Comparison of ENCODE assay signal across 23 cellular contexts in the genomic region with DNA sequence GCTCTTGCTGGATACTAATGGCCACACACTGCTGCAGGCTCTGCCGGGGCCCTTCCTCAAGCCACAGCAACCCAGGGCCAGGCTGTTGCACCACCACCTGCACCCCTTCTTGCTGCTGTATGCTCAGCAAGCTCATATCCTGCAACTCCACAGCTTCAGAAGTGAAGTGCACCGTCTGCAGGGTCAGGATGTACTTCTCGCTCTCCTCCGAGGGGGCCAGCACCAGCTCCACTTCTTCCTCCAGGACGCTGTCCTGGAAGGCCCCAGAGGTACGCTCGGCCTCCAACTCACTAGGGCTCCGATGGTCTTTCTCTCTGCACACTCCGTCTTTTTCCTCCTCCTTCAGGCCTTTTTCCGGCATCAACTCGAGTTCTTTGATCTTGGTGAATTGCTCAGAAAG. TPM values are rescaled to one million over a fixed set of nuclear protein-coding genes. Genes with fewer than 3 reads are reported as not detected.
DNase-seq lines count a peak whose midpoint lies in the region; ATAC-seq, FAIRE-seq and TF ChIP-seq lines count a peak whose summit lies in the region.
"Had no signal": no experiment of that assay in that cellular context is flagged by ENCODE, and none has a peak within 500 bp of the region (broad histone marks: within the 10 kb centered on the region; RNA-seq: fewer than 3 reads in every experiment).

No MANE protein-coding gene starts in this region.

- no peak overlapping the region for H3K27ac ChIP-seq in HepG2 (ENCODE audit: extremely low read length, insufficient read depth, low read length)
- H3K27ac ChIP-seq in right lobe of liver: no peak overlapping the region
- H3K27ac ChIP-seq in SK-N-MC: peak overlapping the region; percentile 88
- no peak overlapping the region for H3K27ac ChIP-seq in breast epithelium
- H3K27ac ChIP-seq: 22Rv1, A549, C4-2B had no signal

- DNase-seq in HepG2 (ENCODE audit: low spot score): no peak
- no peak for DNase-seq in right lobe of liver
- no peak for DNase-seq in SK-N-MC (ENCODE audit: low read depth, low spot score)
- DNase-seq in mesothelial cell of epicardium (ENCODE audit: low spot score in 2 of 2, unreplicated experiment in 2 of 2): no peak
- DNase-seq in urothelium cell line (ENCODE audit: low spot score): no peak
- DNase-seq in breast epithelium (ENCODE audit: low spot score in 2 of 2): no peak
- DNase-seq in left cardiac atrium: no peak
- DNase-seq in activated gamma-delta T cell (lab: John Stamatoyannopoulos, UW): no peak
- DNase-seq: AML-193; CD4-positive, alpha-beta T cell; DMS153; DMS79; GDM1; HCEC 1CT; HFFc6 had no signal

- H3K27ac Mint-ChIP-seq in mesothelial cell of epicardium: peak overlapping the region; percentile 65
- H3K27ac Mint-ChIP-seq: CD4-positive, alpha-beta T cell; HFFc6; IgD-negative memory B cell had no signal

- H4K20me1 ChIP-seq in HepG2 (ENCODE audit: insufficient read depth, low read length): no peaks in the 10 kb centered on the region

- no peaks in the 10 kb centered on the region for H3K9me3 ChIP-seq in HepG2 (ENCODE audit: low read length)
- H3K9me3 ChIP-seq in right lobe of liver: no peaks in the 10 kb centered on the region
- H3K9me3 ChIP-seq in SK-N-MC (ENCODE audit: low read depth, low read length): no peaks in the 10 kb centered on the region
- no peaks in the 10 kb centered on the region for H3K9me3 ChIP-seq in breast epithelium
- H3K9me3 ChIP-seq: A549 had no signal

- ATAC-seq in HepG2 (no peak; the same call in 2 of the 3 replicates), right lobe of liver (no peak), left cardiac atrium (no peak)
- ATAC-seq: A549 had no signal

- H3K9ac ChIP-seq in HepG2 (ENCODE audit: insufficient read depth, low read depth, low read length) (no peak overlapping the region), SK-N-MC (ENCODE audit: insufficient read length) (peak overlapping the region; percentile 32)

- peaks cover 28% of the 10 kb centered on the region for H3K4me1 Mint-ChIP-seq in mesothelial cell of epicardium

- in situ Hi-C loops in HepG2 (cut with HindIII; ENCODE audit: extremely low pct_ligation_motif_present, low pct_unique_long_range_greater_than_20kb): no loop called here

- H3K9me3 Mint-ChIP-seq in mesothelial cell of epicardium: no peaks in the 10 kb centered on the region
- H3K9me3 Mint-ChIP-seq: CD4-positive, alpha-beta T cell; HFFc6; IgD-negative memory B cell had no signal

- POLR2A ChIA-PET in HepG2 (lab: Yijun Ruan, JAX): no interaction called here

- TF ChIP-seq CTCF in HepG2 (CRISPR knock-in tag; IDR thresholded peaks at IDR 0.05) (no peak), right lobe of liver (IDR thresholded peaks at IDR 0.05) (no peak), mesothelial cell of epicardium (IDR thresholded peaks at IDR 0.05; ENCODE audit: unreplicated experiment) (no peak), breast epithelium (IDR thresholded peaks at IDR 0.05) (no peak)

- no peak for TF ChIP-seq RAD21 in HepG2 (CRISPR knock-in tag; IDR thresholded peaks at IDR 0.05)

- 54% methylated on average over 11 of the region's 11 CpGs for WGBS in HepG2 (ENCODE audit: low lambda C conversion rate)
- 89% methylated on average over 9 of the region's 11 CpGs for WGBS in right lobe of liver (ENCODE audit: insufficient coverage, low coverage, low lambda C conversion rate, missing lambda C conversion rate)

- CTCF ChIA-PET in HepG2 (lab: Yijun Ruan, JAX; ENCODE audit: low intra/inter-chr PET ratio, low total read pairs): interaction anchor here (1.4 kb wide), 1 partner anchor 9 kb away, joined by 3 read pairs; no protein-coding TSS in a partner anchor

- H3K4me1 ChIP-seq in HepG2 (ENCODE audit: insufficient read depth, low read length) (peaks cover 34% of the 10 kb centered on the region), right lobe of liver (peaks cover 0 to 18% (median 1%) of the 10 kb centered on the region in 4 donors), breast epithelium (no peaks in the 10 kb centered on the region)

- no peak overlapping the region for H3K4me3 Mint-ChIP-seq in mesothelial cell of epicardium
- H3K4me3 Mint-ChIP-seq: CD4-positive, alpha-beta T cell; HFFc6; IgD-negative memory B cell had no signal

- no peaks in the 10 kb centered on the region for H3K79me2 ChIP-seq in HepG2 (ENCODE audit: insufficient read depth, low read length)

- no peaks in the 10 kb centered on the region for H3K36me3 Mint-ChIP-seq in mesothelial cell of epicardium
- H3K36me3 Mint-ChIP-seq: IgD-negative memory B cell had no signal

- H3K27me3 ChIP-seq in HepG2 (ENCODE audit: control insufficient read depth in 1 of 2, insufficient read depth in 2 of 2, low read length in 2 of 2) (peaks cover 2 to 37% of the 10 kb centered on the region in 2 experiments; a peak in 3 of 5 replicates), right lobe of liver (no peaks in the 10 kb centered on the region), breast epithelium (peaks cover 0 to 3% of the 10 kb centered on the region in 2 donors)

- TF ChIP-seq POLR2A in HepG2 (IDR thresholded peaks at IDR 0.05; ENCODE audit: insufficient read depth in 1 of 2, low read depth in 2 of 2, low read length in 2 of 2) (no peak), right lobe of liver (IDR thresholded peaks at IDR 0.05) (no peak), breast epithelium (IDR thresholded peaks at IDR 0.05) (no peak)

- no TSS peak for BruUV-seq in HepG2 (replicated peaks; lab: Mats Ljungman, UMichigan)

- TF ChIP-seq EP300 in HepG2 (IDR thresholded peaks at IDR 0.05; ENCODE audit: low read depth in 2 of 2, low read length in 2 of 2) (no peak), HepG2 (CRISPR knock-in tag; IDR thresholded peaks at IDR 0.05; ENCODE audit: borderline replicate concordance) (no peak)

- H2AFZ ChIP-seq in HepG2 (ENCODE audit: low read length): no peak overlapping the region

- FAIRE-seq in HepG2 (lab: Jason Lieb, UNC) (no peak), urothelium cell line (lab: Jason Lieb, UNC) (peak; percentile 52)
- FAIRE-seq: A549, GM12892 had no signal

- no peak overlapping the region for H3K4me2 ChIP-seq in HepG2 (ENCODE audit: low read depth, low read length)
- H3K4me2 ChIP-seq: A549 had no signal

- H3K4me3 ChIP-seq in HepG2 (replicated peaks in 1 of 3; ENCODE audit: insufficient read depth in 1 of 3, low read depth in 2 of 3, low read length in 3 of 3) (no peak overlapping the region), right lobe of liver (no peak overlapping the region), SK-N-MC (peak overlapping the region; percentile 19), breast epithelium (no peak overlapping the region)
- H3K4me3 ChIP-seq: A549 had no signal

- intact Hi-C loops in HepG2 (cut with micrococcal nuclease; ENCODE audit: unreplicated experiment): no loop called here
- intact Hi-C loops in right lobe of liver (cut with DNase I): loop anchor here in 1 of 2 donors (10.0 kb wide), 1 partner anchor 681 kb away; no protein-coding TSS in a partner anchor
- intact Hi-C loops in breast epithelium (cut with DNase I; ENCODE audit: low total_unique reads): no loop called here
- intact Hi-C loops in left cardiac atrium (cut with DNase I): no loop called here

- H3K36me3 ChIP-seq in HepG2 (replicated peaks in 1 of 2; ENCODE audit: control insufficient read depth in 1 of 2, insufficient read depth in 2 of 2, low read length in 2 of 2) (no peaks in the 10 kb centered on the region), right lobe of liver (no peaks in the 10 kb centered on the region), SK-N-MC (ENCODE audit: insufficient read depth, low read length) (no peaks in the 10 kb centered on the region), breast epithelium (no peaks in the 10 kb centered on the region)

- H3K27me3 Mint-ChIP-seq in mesothelial cell of epicardium (ENCODE audit: low read depth): peaks cover 55% of the 10 kb centered on the region
- H3K27me3 Mint-ChIP-seq: CD4-positive, alpha-beta T cell; IgD-negative memory B cell had no signal

RNA-seq across cellular contexts. Expression of a gene that starts 1.2 kb away (rescaled TPM):
- not detected in 2 replicates for total RNA-seq in HepG2 (2016; rRNA removed; fragmentation: Illumina TruSeq; extraction: Trizol)
- not detected in 2 replicates for total RNA-seq in HepG2 (2016; cell fraction: cytosol; rRNA removed; fragmentation: Illumina TruSeq; extraction: Trizol; ENCODE audit: low read depth)
- not detected in 2 replicates for total RNA-seq in HepG2 (2016; cell fraction: insoluble cytoplasmic fraction; rRNA removed; fragmentation: Illumina TruSeq; extraction: Trizol)
- total RNA-seq in HepG2 (2016; cell fraction: membrane; rRNA removed; fragmentation: Illumina TruSeq; extraction: Trizol): not detected in 2 replicates
- not detected in 2 replicates for total RNA-seq in HepG2 (2016; cell fraction: nucleus; rRNA removed; fragmentation: Illumina TruSeq; extraction: Trizol)
- 0.04 and 0.05 TPM in 2 replicates for polyA plus RNA-seq in HepG2 (2011; rRNA removed)
- 0.03 TPM in 1 of 2 replicates, not detected in the other for polyA plus RNA-seq in HepG2 (2011; cell fraction: cytosol; rRNA removed)
- not detected in 2 replicates for polyA plus RNA-seq in HepG2 (2011; cell fraction: nucleus; rRNA removed)
- polyA plus RNA-seq in HepG2 (2012): 0.13 and 0.42 TPM in 2 replicates
- polyA plus RNA-seq in HepG2 (2016; cell fraction: cytosol; fragmentation: Illumina TruSeq; extraction: Trizol; ENCODE audit: low read depth): not detected in 2 replicates
- not detected in 2 replicates for polyA plus RNA-seq in HepG2 (2016; cell fraction: insoluble cytoplasmic fraction; fragmentation: Illumina TruSeq; extraction: Trizol; ENCODE audit: low read depth)
- polyA plus RNA-seq in HepG2 (2016; cell fraction: membrane; fragmentation: Illumina TruSeq; extraction: Trizol; ENCODE audit: low read depth): not detected in 2 replicates
- not detected in 2 replicates for polyA plus RNA-seq in HepG2 (2016; cell fraction: nucleus; fragmentation: Illumina TruSeq; extraction: Trizol; ENCODE audit: insufficient read depth, low read depth)
- polyA minus RNA-seq in HepG2 (2011; rRNA and poly(A)+ RNA removed; ENCODE audit: low replicate concordance): 0.22 and 0.26 TPM in 2 replicates
- not detected in 2 replicates for polyA minus RNA-seq in HepG2 (2011; cell fraction: cytosol; rRNA and poly(A)+ RNA removed)
- not detected in 2 replicates for polyA minus RNA-seq in HepG2 (2011; cell fraction: nucleus; rRNA and poly(A)+ RNA removed)
- total RNA-seq in right lobe of liver: under 1 TPM in 4 of 6 experiments, not detected in 2; 0.09 to 0.50 (median 0.33) TPM
- 0.23 to 0.33 TPM (median 0.27 TPM) in 3 replicates for total RNA-seq in mesothelial cell of epicardium
- not detected for total RNA-seq in breast epithelium
- not detected for total RNA-seq in left cardiac atrium
- total RNA-seq: CD4-positive, alpha-beta T cell; H4; HFFc6 had no signal
- polyA plus RNA-seq: BJ, IgD-negative memory B cell had no signal

RNA-seq across cellular contexts. Expression of a gene that starts 37.1 kb away (rescaled TPM):
- total RNA-seq in HepG2 (2016; rRNA removed; fragmentation: Illumina TruSeq; extraction: Trizol) (5.4 and 12.6 TPM in 2 replicates), right lobe of liver (1,000 to 10,000 TPM in 2 of 6 experiments, 100 to 1,000 TPM in 4; 187 to 1,757 (median 778) TPM), mesothelial cell of epicardium (not detected in 3 replicates), breast epithelium (100 to 1,000 TPM in 1 of 3 donors, 10 to 100 TPM in 2; 27.2 to 252 (median 29.3) TPM), left cardiac atrium (10 to 100 TPM; 21.6 to 72.2 TPM)
- total RNA-seq in HepG2 (2016; cell fraction: cytosol; rRNA removed; fragmentation: Illumina TruSeq; extraction: Trizol; ENCODE audit: low read depth): 3.7 TPM in 2 replicates
- total RNA-seq in HepG2 (2016; cell fraction: insoluble cytoplasmic fraction; rRNA removed; fragmentation: Illumina TruSeq; extraction: Trizol): 5.2 and 15.5 TPM in 2 replicates
- total RNA-seq in HepG2 (2016; cell fraction: membrane; rRNA removed; fragmentation: Illumina TruSeq; extraction: Trizol): 3.3 and 3.9 TPM in 2 replicates
- 23.9 and 29.1 TPM in 2 replicates for total RNA-seq in HepG2 (2016; cell fraction: nucleus; rRNA removed; fragmentation: Illumina TruSeq; extraction: Trizol)
- 6.5 and 19.5 TPM in 2 replicates for polyA plus RNA-seq in HepG2 (2011; rRNA removed)
- 2.9 and 9.4 TPM in 2 replicates for polyA plus RNA-seq in HepG2 (2011; cell fraction: cytosol; rRNA removed)
- polyA plus RNA-seq in HepG2 (2011; cell fraction: nucleus; rRNA removed): 21.5 and 61.9 TPM in 2 replicates
- 220 and 303 TPM in 2 replicates for polyA plus RNA-seq in HepG2 (2012)
- polyA plus RNA-seq in HepG2 (2016; cell fraction: cytosol; fragmentation: Illumina TruSeq; extraction: Trizol; ENCODE audit: low read depth): 0.43 and 0.67 TPM in 2 replicates
- polyA plus RNA-seq in HepG2 (2016; cell fraction: insoluble cytoplasmic fraction; fragmentation: Illumina TruSeq; extraction: Trizol; ENCODE audit: low read depth): 5.0 and 5.7 TPM in 2 replicates
- polyA plus RNA-seq in HepG2 (2016; cell fraction: membrane; fragmentation: Illumina TruSeq; extraction: Trizol; ENCODE audit: low read depth): 0.71 and 0.72 TPM in 2 replicates
- polyA plus RNA-seq in HepG2 (2016; cell fraction: nucleus; fragmentation: Illumina TruSeq; extraction: Trizol; ENCODE audit: insufficient read depth, low read depth): 17.4 and 17.7 TPM in 2 replicates
- 0.12 and 22.5 TPM in 2 replicates for polyA minus RNA-seq in HepG2 (2011; rRNA and poly(A)+ RNA removed; ENCODE audit: low replicate concordance)
- polyA minus RNA-seq in HepG2 (2011; cell fraction: cytosol; rRNA and poly(A)+ RNA removed): 7.7 and 23.7 TPM in 2 replicates
- 39.8 and 149 TPM in 2 replicates for polyA minus RNA-seq in HepG2 (2011; cell fraction: nucleus; rRNA and poly(A)+ RNA removed)
- total RNA-seq: CD4-positive, alpha-beta T cell; Daoy; HFFc6 had no signal
- polyA plus RNA-seq: BJ, IgD-negative memory B cell had no signal
